Comparison of ENCODE assay signal across 18 cellular contexts in the genomic region with DNA sequence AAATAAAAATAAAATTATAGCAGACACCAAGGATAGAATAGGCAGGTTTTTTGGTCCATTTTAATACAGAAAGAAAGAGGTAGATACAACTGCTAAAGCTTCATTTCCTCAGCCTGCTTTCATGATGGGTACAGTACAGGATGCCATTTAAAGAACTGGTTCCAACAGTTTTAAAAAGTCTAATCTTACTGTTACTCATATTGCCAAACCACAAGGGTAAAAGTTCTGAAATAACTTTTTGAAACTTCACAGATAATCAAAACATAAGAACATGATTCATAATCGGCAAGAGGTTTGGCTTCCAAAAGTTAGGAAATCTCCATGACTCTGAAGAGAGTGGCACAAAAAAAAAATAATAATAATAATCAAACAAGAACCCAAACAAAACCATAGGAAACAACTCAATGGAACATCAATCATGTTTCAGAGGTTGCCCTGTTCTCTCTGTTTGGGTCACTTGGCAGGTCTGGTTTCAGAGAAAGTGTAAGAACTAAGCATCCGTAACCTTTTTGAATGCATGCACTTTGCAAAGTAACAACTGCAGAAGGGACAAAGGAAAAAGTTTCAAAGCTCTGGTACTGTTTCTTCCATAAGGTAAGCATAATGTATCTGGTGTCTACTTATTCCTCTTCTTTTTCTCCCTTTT.
A peak's percentile ranks its signal among the peaks of the same experiment; 100 is the strongest.
DNase-seq lines count a peak whose midpoint lies in the region; ATAC-seq, FAIRE-seq and TF ChIP-seq lines count a peak whose summit lies in the region.
"Had no signal": no experiment of that assay in that cellular context is flagged by ENCODE, and none has a peak within 500 bp of the region (broad histone marks: within the 10 kb centered on the region; RNA-seq: fewer than 3 reads in every experiment).

No MANE protein-coding gene starts in this region.

- H3K27ac ChIP-seq in ACC112 (ENCODE audit: low read depth, low read length) = peak overlapping the region; percentile 32
- no peak overlapping the region for H3K27ac ChIP-seq in gastroesophageal sphincter
- H3K27ac ChIP-seq: sigmoid colon had no signal

- ATAC-seq in gastroesophageal sphincter (peak; percentile 25), HG03378 (IDR thresholded peaks at IDR 0.05; ENCODE audit: unreplicated experiment) (no peak), GM21723 (IDR thresholded peaks at IDR 0.05; ENCODE audit: unreplicated experiment) (no peak)
- ATAC-seq in activated naive CD8-positive, alpha-beta T cell treated with anti-CD3 and anti-CD28 coated beads, Interleukin-2, amount 50 U/mL, for 24 hours = no peak
- ATAC-seq: activated CD8-positive, alpha-beta T cell treated with anti-CD3 and anti-CD28 coated beads, Interleukin-2, amount 10 ng/mL, durations not matched to agents 7 days and 5 days; HCT116; naive thymus-derived CD4-positive, alpha-beta T cell had no signal

- no peak overlapping the region for H3K27ac Mint-ChIP-seq in activated naive CD8-positive, alpha-beta T cell treated with anti-CD3 and anti-CD28 coated beads, Interleukin-2, amount 50 U/mL, for 24 hours
- H3K27ac Mint-ChIP-seq: activated CD8-positive, alpha-beta T cell treated with anti-CD3 and anti-CD28 coated beads, Interleukin-2, amount 10 ng/mL, durations not matched to agents 7 days and 5 days; naive thymus-derived CD4-positive, alpha-beta T cell had no signal

- H3K9me3 ChIP-seq in gastroesophageal sphincter = peaks cover 0 to 7% (median 0%) of the 10 kb centered on the region in 3 donors
- H3K9me3 ChIP-seq: sigmoid colon, transverse colon had no signal

- H2AFZ ChIP-seq in ACC112 (ENCODE audit: low read length, unreplicated experiment) = no peak overlapping the region

- H3K4me3 Mint-ChIP-seq in activated naive CD8-positive, alpha-beta T cell treated with anti-CD3 and anti-CD28 coated beads, Interleukin-2, amount 50 U/mL, for 24 hours = no peak overlapping the region
- H3K4me3 Mint-ChIP-seq: activated CD8-positive, alpha-beta T cell treated with anti-CD3 and anti-CD28 coated beads, Interleukin-2, amount 10 ng/mL, durations not matched to agents 7 days and 5 days; naive thymus-derived CD4-positive, alpha-beta T cell had no signal

- H3K4me1 ChIP-seq in ACC112 (ENCODE audit: control insufficient read depth, insufficient read depth, low read length, unreplicated experiment) (peaks cover 33% of the 10 kb centered on the region), gastroesophageal sphincter (peaks cover 0 to 8% (median 0%) of the 10 kb centered on the region in 3 donors)

- H3K4me3 ChIP-seq in ACC112 (ENCODE audit: low read depth, low read length) (no peak overlapping the region), astrocyte of the cerebellum (ENCODE audit: low read depth, low read length) (no peak overlapping the region), gastroesophageal sphincter (no peak overlapping the region)
- H3K4me3 ChIP-seq: sigmoid colon, transverse colon had no signal

- DNase-seq in H54 (ENCODE audit: insufficient read length, low spot score) (peak; percentile 9), astrocyte of the cerebellum (ENCODE audit: low read depth) (peak; percentile 43), LoVo (ENCODE audit: low spot score) (no peak)
- no peak for DNase-seq in activated naive CD8-positive, alpha-beta T cell treated with anti-CD3 and anti-CD28 coated beads, Interleukin-2, amount 50 U/mL, for 24 hours
- DNase-seq: activated CD8-positive, alpha-beta T cell treated with anti-CD3 and anti-CD28 coated beads, Interleukin-2, amount 10 ng/mL, durations not matched to agents 7 days and 5 days; head of caudate nucleus; left cardiac atrium; naive thymus-derived CD4-positive, alpha-beta T cell; NCI-H1417 treated with DMSO at 0.1 percent for 48 hours; NCI-H524; sigmoid colon had no signal

- H3K27me3 Mint-ChIP-seq in activated naive CD8-positive, alpha-beta T cell treated with anti-CD3 and anti-CD28 coated beads, Interleukin-2, amount 50 U/mL, for 24 hours = no peaks in the 10 kb centered on the region

- H3K36me3 ChIP-seq in ACC112 (ENCODE audit: insufficient read depth, low read length) (no peaks in the 10 kb centered on the region), gastroesophageal sphincter (no peaks in the 10 kb centered on the region)
- H3K36me3 ChIP-seq: sigmoid colon, transverse colon had no signal

- H3K36me3 Mint-ChIP-seq in activated naive CD8-positive, alpha-beta T cell treated with anti-CD3 and anti-CD28 coated beads, Interleukin-2, amount 50 U/mL, for 24 hours (ENCODE audit: low read depth) = peaks cover 2% of the 10 kb centered on the region

- no peak for TF ChIP-seq EP300 in gastroesophageal sphincter (IDR thresholded peaks at IDR 0.05)

- H3K79me2 ChIP-seq in ACC112 (ENCODE audit: control insufficient read depth, insufficient read depth, low read length, unreplicated experiment) = no peaks in the 10 kb centered on the region

- TF ChIP-seq POLR2A in H54 (IDR thresholded peaks at IDR 0.05; ENCODE audit: low read depth, low read length) (no peak), gastroesophageal sphincter (IDR thresholded peaks at IDR 0.05) (no peak)

- no peaks in the 10 kb centered on the region for H3K9me3 Mint-ChIP-seq in activated naive CD8-positive, alpha-beta T cell treated with anti-CD3 and anti-CD28 coated beads, Interleukin-2, amount 50 U/mL, for 24 hours

- H3K27me3 ChIP-seq in ACC112 (ENCODE audit: insufficient read depth, low read length) (no peaks in the 10 kb centered on the region), gastroesophageal sphincter (no peaks in the 10 kb centered on the region)
- H3K27me3 ChIP-seq: sigmoid colon, transverse colon had no signal

- WGBS in gastroesophageal sphincter (ENCODE audit: low coverage in 1 of 2), 2 donors = 50 to 80% methylated on average over 2 of the region's 2 CpGs

- in situ Hi-C loops in astrocyte of the cerebellum (cut with HindIII; ENCODE audit: low sequenced_read_pairs) = no loop called here

- peak; percentile 75 for FAIRE-seq in H54 (lab: Jason Lieb, UNC)
- FAIRE-seq: GM12891 had no signal

- H3K4me1 Mint-ChIP-seq in activated naive CD8-positive, alpha-beta T cell treated with anti-CD3 and anti-CD28 coated beads, Interleukin-2, amount 50 U/mL, for 24 hours = no peaks in the 10 kb centered on the region
- H3K4me1 Mint-ChIP-seq: naive thymus-derived CD4-positive, alpha-beta T cell had no signal

- TF ChIP-seq CTCF in astrocyte of the cerebellum (IDR thresholded peaks at IDR 0.05; ENCODE audit: low read depth, low read length, missing control alignments) (no peak), gastroesophageal sphincter (IDR thresholded peaks at IDR 0.05) (no peak)

Comparison
In these comparisons a context has a peak if more than half of its experiments do, and no peak if none do; other contexts are left out.
1. DNase-seq: peak in H54 (single experiment) and astrocyte of the cerebellum (single experiment); none in activated naive CD8-positive, alpha-beta T cell treated with anti-CD3 and anti-CD28 coated beads, Interleukin-2, amount 50 U/mL, for 24 hours (single experiment) and LoVo (single experiment).